9 cellular contexts compared by ENCODE assay signal in the genomic region with DNA sequence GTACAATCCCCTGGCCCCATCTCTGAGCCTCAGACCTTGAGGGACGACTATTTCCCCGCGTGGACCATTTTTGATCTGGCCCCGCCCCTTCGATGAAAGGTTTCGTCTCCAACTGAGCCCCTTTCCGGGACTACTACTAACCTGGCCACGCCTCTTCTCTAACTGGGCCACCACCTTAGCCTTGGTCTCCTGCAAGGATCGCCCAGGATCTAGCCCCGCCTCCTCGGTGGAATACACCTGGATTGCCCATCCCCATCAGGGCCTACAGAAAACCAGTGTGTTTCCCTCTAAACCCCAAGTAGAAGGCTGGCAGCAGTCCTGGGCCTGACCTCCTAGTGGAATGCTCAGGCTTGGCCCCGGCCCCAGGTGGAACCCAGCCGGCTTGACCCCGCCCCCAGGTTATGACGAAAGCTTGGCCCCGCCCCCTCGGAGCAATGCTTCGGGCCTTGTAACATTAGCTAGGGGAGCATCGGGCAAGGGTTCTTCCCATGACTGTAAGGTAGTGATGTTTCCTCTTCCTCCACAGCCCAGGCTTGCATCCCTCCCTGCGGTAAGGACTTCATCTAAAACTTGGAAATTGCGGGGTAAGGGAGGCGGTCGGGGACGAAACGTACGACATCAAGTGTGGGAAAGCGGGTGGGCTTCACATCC. TPM values are rescaled to one million over a fixed set of nuclear protein-coding genes. Genes with fewer than 3 reads are reported as not detected.
DNase-seq lines count a peak whose midpoint lies in the region; ATAC-seq and TF ChIP-seq lines count a peak whose summit lies in the region.
"Had no signal": no experiment of that assay in that cellular context is flagged by ENCODE, and none has a peak within 500 bp of the region (broad histone marks: within the 10 kb centered on the region; RNA-seq: fewer than 3 reads in every experiment).

No MANE protein-coding gene starts in this region.

- CTCF ChIA-PET in WTC11 (lab: Charles Lee), result interaction anchor here (1.1 to 3.6 kb wide), 9 partner anchors 10 to 443 kb away, joined by 3 to 38 read pairs (median 15); no protein-coding TSS in a partner anchor

- ATAC-seq in WTC11 (peak; percentile 62), left lung (peak; percentile 61)

- no peaks in the 10 kb centered on the region for H3K9me3 ChIP-seq in left lung

- H3K27ac Mint-ChIP-seq in WTC11, result peak overlapping the region; percentile 100

- DNase-seq in ELR (ENCODE audit: low read depth) (peak; percentile 48), WTC11 (ENCODE audit: low spot score) (peak; percentile 96), dorsolateral prefrontal cortex (peak in 8 of 10 donors; percentile 46 to 74 (median 59)), left lung (peak; percentile 80 to 93), hepatic stellate cell (ENCODE audit: low spot score) (no peak), COLO829 (ENCODE audit: low spot score) (no peak), NCI-H2107 (lab: John Stamatoyannopoulos, UW) (no peak)
- peak; percentile 76 for DNase-seq in stimulated activated CD8-positive, alpha-beta memory T cell treated with anti-CD3 and anti-CD28 coated beads, Interleukin-4, amount 100 ng/mL, for 48 hours

- intact Hi-C loops in dorsolateral prefrontal cortex (cut with DNase I), result loop anchor here in 1 of 2 donors (2.0 to 5.0 kb wide), 2 partner anchors 13 to 110 kb away; no protein-coding TSS in a partner anchor
- intact Hi-C loops in left lung (cut with DNase I), result no loop called here

- peaks cover 29% of the 10 kb centered on the region for H3K4me1 Mint-ChIP-seq in WTC11

- POLR2A ChIA-PET in WTC11 (lab: Charles Lee), result interaction anchor here (0.6 to 2.4 kb wide), 4 partner anchors 12 to 76 kb away, joined by 3 to 17 read pairs (median 6); no protein-coding TSS in a partner anchor

- H3K36me3 Mint-ChIP-seq in WTC11, result peaks cover 26% of the 10 kb centered on the region

- H3K27ac ChIP-seq in dorsolateral prefrontal cortex (peak overlapping the region in 48 of 59 donors; percentile 2 to 98 (median 94)), left lung (peak overlapping the region; percentile 24 to 92)

- H3K9me3 Mint-ChIP-seq in WTC11, result no peaks in the 10 kb centered on the region

- H3K27me3 Mint-ChIP-seq in WTC11 (ENCODE audit: low read depth), result no peaks in the 10 kb centered on the region; the same call in 1 of the 2 replicates

- H3K4me3 Mint-ChIP-seq in WTC11, result peak overlapping the region; percentile 94

- H3K27me3 ChIP-seq in dorsolateral prefrontal cortex (no peaks in the 10 kb centered on the region), left lung (peaks cover 0 to 19% of the 10 kb centered on the region in 2 donors)

- H3K36me3 ChIP-seq in left lung, result peaks cover 0 to 54% of the 10 kb centered on the region in 2 donors

- peaks cover 7 to 28% of the 10 kb centered on the region in 2 donors for H3K4me1 ChIP-seq in left lung

- peak overlapping the region in 11 of 59 donors; percentile 6 to 83 (median 61) for H3K4me3 ChIP-seq in dorsolateral prefrontal cortex
- peak overlapping the region in 1 of 2 donors; percentile 59 for H3K4me3 ChIP-seq in left lung

- TF ChIP-seq CTCF in WTC11 (IDR thresholded peaks at IDR 0.05) (no peak), dorsolateral prefrontal cortex (IDR thresholded peaks at IDR 0.05 in 54 of 56, conservative IDR thresholded peaks at IDR 0.05 in 2 of 56; ENCODE audit: low read depth in 1 of 56, partially characterized antibody in 56 of 56) (no peak), left lung (IDR thresholded peaks at IDR 0.05) (no peak)

TF ChIP-seq in WTC11, 78 proteins besides CTCF, POLR2A, EP300 and RAD21:
- TF ChIP-seq, protein P1, sequence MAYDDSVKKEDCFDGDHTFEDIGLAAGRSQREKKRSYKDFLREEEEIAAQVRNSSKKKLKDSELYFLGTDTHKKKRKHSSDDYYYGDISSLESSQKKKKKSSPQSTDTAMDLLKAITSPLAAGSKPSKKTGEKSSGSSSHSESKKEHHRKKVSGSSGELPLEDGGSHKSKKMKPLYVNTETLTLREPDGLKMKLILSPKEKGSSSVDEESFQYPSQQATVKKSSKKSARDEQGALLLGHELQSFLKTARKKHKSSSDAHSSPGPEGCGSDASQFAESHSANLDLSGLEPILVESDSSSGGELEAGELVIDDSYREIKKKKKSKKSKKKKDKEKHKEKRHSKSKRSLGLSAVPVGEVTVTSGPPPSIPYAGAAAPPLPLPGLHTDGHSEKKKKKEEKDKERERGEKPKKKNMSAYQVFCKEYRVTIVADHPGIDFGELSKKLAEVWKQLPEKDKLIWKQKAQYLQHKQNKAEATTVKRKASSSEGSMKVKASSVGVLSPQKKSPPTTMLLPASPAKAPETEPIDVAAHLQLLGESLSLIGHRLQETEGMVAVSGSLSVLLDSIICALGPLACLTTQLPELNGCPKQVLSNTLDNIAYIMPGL (CRISPR knock-in tag; IDR thresholded peaks at IDR 0.05), result no peak
- 0 out of 2 replicates have a peak, but pooled peaks have one; percentile 39 for TF ChIP-seq TEAD1 (CRISPR knock-in tag; IDR thresholded peaks at IDR 0.05)

RNA-seq across cellular contexts. Expression of a gene that starts 9.1 kb away (rescaled TPM):
- 9.3 to 13.3 TPM (median 9.8 TPM) in 3 replicates for total RNA-seq in WTC11 (2021)
- total RNA-seq in dorsolateral prefrontal cortex, result 10 to 100 TPM; 15.5 to 76.0 (median 27.1) TPM
- 10 to 100 TPM; 15.9 to 27.3 TPM for total RNA-seq in left lung

RNA-seq across cellular contexts. Expression of a gene that starts 21.6 kb away (rescaled TPM):
- total RNA-seq in WTC11 (2021), result 0.73 to 1.0 TPM (median 1.0 TPM) in 3 replicates
- total RNA-seq in dorsolateral prefrontal cortex, result 1 to 10 TPM; 1.1 to 8.3 (median 4.0) TPM
- under 1 TPM; 0.26 to 0.50 TPM for total RNA-seq in left lung
- total RNA-seq: glomerular endothelial cell had no signal

RNA-seq across cellular contexts. Expression of a gene that starts 49.5 kb away (rescaled TPM):
- total RNA-seq in WTC11 (2021) (0.72 TPM in 1 of 3 replicates, not detected in the others), dorsolateral prefrontal cortex (10 to 100 TPM in 52 of 120 experiments, 1 to 10 TPM in 68; 1.1 to 63.7 (median 7.9) TPM), left lung (100 to 1,000 TPM in 1 of 2 donors, 10 to 100 TPM in 1; 20.0 to 193 TPM)
- total RNA-seq: glomerular endothelial cell had no signal

RNA-seq across cellular contexts. Expression of a gene that starts 55.6 kb away (rescaled TPM):
- total RNA-seq in WTC11 (2021) (not detected in 3 replicates), dorsolateral prefrontal cortex (10 to 100 TPM in 2 of 120 experiments, 1 to 10 TPM in 103, under 1 TPM in 11, not detected in 4; 0.33 to 13.4 (median 3.2) TPM), left lung (10 to 100 TPM; 13.4 to 59.9 TPM)

RNA-seq across cellular contexts. Expression of a gene that starts 58.8 kb away (rescaled TPM):
- total RNA-seq in WTC11 (2021) (0.30 to 0.71 TPM (median 0.31 TPM) in 3 replicates), dorsolateral prefrontal cortex (10 to 100 TPM in 1 of 120 experiments, 1 to 10 TPM in 48, under 1 TPM in 52, not detected in 19; 0.19 to 10.7 (median 0.99) TPM), left lung (10 to 100 TPM in 1 of 2 donors, 1 to 10 TPM in 1; 5.9 to 41.7 TPM)
- total RNA-seq: glomerular endothelial cell had no signal

Comparison
In these comparisons a context has a peak if more than half of its experiments do, and no peak if none do; other contexts are left out.
1. DNase-seq: peak in ELR (single experiment), WTC11 (single experiment), dorsolateral prefrontal cortex (8 of 10), left lung (2 of 2) and stimulated activated CD8-positive, alpha-beta memory T cell treated with anti-CD3 and anti-CD28 coated beads, Interleukin-4, amount 100 ng/mL, for 48 hours (single experiment); none in hepatic stellate cell (single experiment), COLO829 (single experiment) and NCI-H2107 (single experiment).